In genomic region chr9:27675354-27675753, GRCh38 we compare ENCODE assay signal across 18 cellular contexts.
DNase-seq lines count a peak whose midpoint lies in the region; ATAC-seq, FAIRE-seq and TF ChIP-seq lines count a peak whose summit lies in the region.
"Had no signal": no experiment of that assay in that cellular context is flagged by ENCODE, and none has a peak within 500 bp of the region (broad histone marks: within the 10 kb centered on the region; RNA-seq: fewer than 3 reads in every experiment).

No MANE protein-coding gene starts in this region.

- H3K4ac ChIP-seq in H9 (ENCODE audit: low read depth, low read length): no peak overlapping the region

- no peak overlapping the region for H2AFZ ChIP-seq in H9 (ENCODE audit: low read length)
- peak overlapping the region; percentile 1 for H2AFZ ChIP-seq in hepatocyte
- no peak overlapping the region for H2AFZ ChIP-seq in neural cell (ENCODE audit: low read depth, low read length)

- no peak for ATAC-seq in HG02938 (IDR thresholded peaks at IDR 0.05; ENCODE audit: unreplicated experiment)
- ATAC-seq: GM12878, HepG2 had no signal

- intact Hi-C loops in vagina (cut with DNase I): no loop called here

- H3T11ph ChIP-seq in H9 (ENCODE audit: low read length): no peak overlapping the region

- peaks cover 50 to 53% of the 10 kb centered on the region in 2 experiments for H3K4me1 Mint-ChIP-seq in H9
- H3K4me1 Mint-ChIP-seq: CD4-positive, CD25-positive, alpha-beta regulatory T cell had no signal

- H3K9me3 ChIP-seq in H9 (ENCODE audit: control insufficient read depth, low read depth, low read length) (no peaks in the 10 kb centered on the region), hepatocyte (ENCODE audit: low read depth) (no peaks in the 10 kb centered on the region), neural cell (ENCODE audit: low read length) (no peaks in the 10 kb centered on the region), vagina (no peaks in the 10 kb centered on the region)

- H3K4me2 ChIP-seq in H9 (ENCODE audit: insufficient read depth, insufficient read length, low read length): no peak overlapping the region
- no peak overlapping the region for H3K4me2 ChIP-seq in hepatocyte
- H3K4me2 ChIP-seq in neural cell (ENCODE audit: low read length): no peak overlapping the region
- H3K4me2 ChIP-seq: BLaER1 treated with 17β-estradiol and CSF1 and Interleukin-3, amounts not matched to agents 10 nM and 100 nM had no signal

- TF ChIP-seq RAD21 in neural cell (conservative IDR thresholded peaks at IDR 0.05): no peak

- TF ChIP-seq POLR2A in vagina (IDR thresholded peaks at IDR 0.05): no peak

- no peaks in the 10 kb centered on the region for H3K9me3 Mint-ChIP-seq in H9
- H3K9me3 Mint-ChIP-seq: CD4-positive, CD25-positive, alpha-beta regulatory T cell had no signal

- no peak overlapping the region for H4K91ac ChIP-seq in H9 (ENCODE audit: insufficient read length, low read depth, low read length)

- H3K23me2 ChIP-seq in H9 (ENCODE audit: insufficient read length, low read depth, low read length, poor library complexity, severe bottlenecking): no peaks in the 10 kb centered on the region

- no peak overlapping the region for H3K9ac ChIP-seq in H9 (ENCODE audit: extremely low read depth, insufficient read length, low read length)
- no peak overlapping the region for H3K9ac ChIP-seq in neural cell (ENCODE audit: low read length)
- H3K9ac ChIP-seq: BLaER1 treated with 17β-estradiol and CSF1 and Interleukin-3, amounts not matched to agents 10 nM and 100 nM had no signal

- TF ChIP-seq EP300 in neural cell (conservative IDR thresholded peaks at IDR 0.05; ENCODE audit: poor library complexity, severe bottlenecking): no peak

- H2BK120ac ChIP-seq in H9 (ENCODE audit: low read depth, low read length, poor library complexity, severe bottlenecking): no peak overlapping the region

- H3F3A ChIP-seq in neural cell (ENCODE audit: insufficient read depth, low read length, poor library complexity, severe bottlenecking): no peaks in the 10 kb centered on the region

- no peaks in the 10 kb centered on the region for H3K36me3 Mint-ChIP-seq in H9 (ENCODE audit: insufficient read depth in 1 of 3, low read depth in 3 of 3)
- H3K36me3 Mint-ChIP-seq: CD4-positive, CD25-positive, alpha-beta regulatory T cell had no signal

- H3K23ac ChIP-seq in H9 (ENCODE audit: insufficient read length, low read depth, low read length): no peak overlapping the region

- no peak overlapping the region for H3K4me3 Mint-ChIP-seq in H9
- H3K4me3 Mint-ChIP-seq: CD4-positive, CD25-positive, alpha-beta regulatory T cell; HFFc6 had no signal

- H2BK15ac ChIP-seq in H9 (ENCODE audit: low read depth, low read length): no peak overlapping the region

- H3K79me2 ChIP-seq in H9 (ENCODE audit: insufficient read depth, low read length) (no peaks in the 10 kb centered on the region), hepatocyte (no peaks in the 10 kb centered on the region), neural cell (replicated peaks; ENCODE audit: insufficient read depth, low read length) (no peaks in the 10 kb centered on the region)

- H2AK5ac ChIP-seq in H9 (ENCODE audit: insufficient read length, low read length): no peak overlapping the region

- no peak overlapping the region for H2BK20ac ChIP-seq in H9 (ENCODE audit: low read depth, low read length, poor library complexity, severe bottlenecking)

- FAIRE-seq in urothelium cell line (lab: Jason Lieb, UNC): peak; percentile 55
- FAIRE-seq: GM12878, GM18507, H1, HepG2, HTR-8/SVneo had no signal

- no peak overlapping the region for H4K5ac ChIP-seq in H9 (ENCODE audit: insufficient read length, low read depth, low read length)

- TF ChIP-seq CTCF in H9 (conservative IDR thresholded peaks at IDR 0.05) (no peak), hepatocyte (IDR thresholded peaks at IDR 0.05; ENCODE audit: poor library complexity) (no peak), neural cell (IDR thresholded peaks at IDR 0.05; ENCODE audit: poor library complexity, severe bottlenecking) (no peak), vagina (IDR thresholded peaks at IDR 0.05) (no peak)

- H3K9me2 ChIP-seq in hepatocyte (replicated peaks; ENCODE audit: insufficient read depth) (no peaks in the 10 kb centered on the region), neural cell (ENCODE audit: insufficient read depth, low read length) (no peaks in the 10 kb centered on the region)

- no CpG with 5 or more reads among the region's 6 CpGs for WGBS in H9 (ENCODE audit: extremely low coverage, insufficient read length, low lambda C conversion rate)
- 73% methylated on average over 6 of the region's 6 CpGs for WGBS in hepatocyte (ENCODE audit: low lambda C conversion rate, missing lambda C conversion rate)

- no peak overlapping the region for H3K27ac Mint-ChIP-seq in H9
- H3K27ac Mint-ChIP-seq: CD4-positive, CD25-positive, alpha-beta regulatory T cell; HFFc6 had no signal

- H2BK12ac ChIP-seq in H9 (ENCODE audit: insufficient read length, low read depth, low read length): no peak overlapping the region

- H3K27me3 Mint-ChIP-seq in H9 (ENCODE audit: low read depth): peaks cover 25% of the 10 kb centered on the region
- H3K27me3 Mint-ChIP-seq: CD4-positive, CD25-positive, alpha-beta regulatory T cell had no signal

- no peak overlapping the region for H3K56ac ChIP-seq in H9 (ENCODE audit: insufficient read length, low read depth, low read length)

- no peaks in the 10 kb centered on the region for H3K79me1 ChIP-seq in H9 (ENCODE audit: insufficient read depth, low read depth, low read length, poor library complexity, severe bottlenecking)

- H3K4me3 ChIP-seq in hepatocyte: no peak overlapping the region
- H3K4me3 ChIP-seq in neural cell (ENCODE audit: low read length): no peak overlapping the region
- H3K4me3 ChIP-seq in vagina: no peak overlapping the region
- H3K4me3 ChIP-seq: BLaER1 treated with 17β-estradiol and CSF1 and Interleukin-3, amounts not matched to agents 10 nM and 100 nM; GM12878 had no signal

- H3K27ac ChIP-seq in H9 (ENCODE audit: insufficient read length, low read depth, low read length) (no peak overlapping the region), hepatocyte (peak overlapping the region; percentile 67), neural cell (ENCODE audit: low read length) (peak overlapping the region; percentile 33), vagina (no peak overlapping the region)
- H3K27ac ChIP-seq: BLaER1 treated with 17β-estradiol and CSF1 and Interleukin-3, amounts not matched to agents 10 nM and 100 nM had no signal

- H2BK5ac ChIP-seq in H9 (ENCODE audit: insufficient read length, low read length): no peak overlapping the region

- no peaks in the 10 kb centered on the region for H4K20me1 ChIP-seq in H9 (ENCODE audit: control insufficient read depth, insufficient read depth, insufficient read length)
- H4K20me1 ChIP-seq in hepatocyte (ENCODE audit: insufficient read depth, poor library complexity, severe bottlenecking): no peaks in the 10 kb centered on the region
- no peaks in the 10 kb centered on the region for H4K20me1 ChIP-seq in neural cell (ENCODE audit: insufficient read depth)
- H4K20me1 ChIP-seq: BLaER1 treated with 17β-estradiol and CSF1 and Interleukin-3, amounts not matched to agents 10 nM and 100 nM had no signal

- no peak overlapping the region for H3K14ac ChIP-seq in H9 (ENCODE audit: insufficient read depth, low read length)

- no peak overlapping the region for H3K18ac ChIP-seq in H9 (ENCODE audit: insufficient read length, low read depth, low read length)

- H4K8ac ChIP-seq in H9 (replicated peaks; ENCODE audit: insufficient read length, low read depth, low read length): no peak overlapping the region

- H3K36me3 ChIP-seq in hepatocyte (replicated peaks; ENCODE audit: insufficient read depth, low read depth): no peaks in the 10 kb centered on the region
- no peaks in the 10 kb centered on the region for H3K36me3 ChIP-seq in neural cell (ENCODE audit: insufficient read depth, low read length)
- H3K36me3 ChIP-seq in vagina: no peaks in the 10 kb centered on the region
- H3K36me3 ChIP-seq: BLaER1 treated with 17β-estradiol and CSF1 and Interleukin-3, amounts not matched to agents 10 nM and 100 nM had no signal

- H3K4me1 ChIP-seq in H9 (ENCODE audit: insufficient read depth, low read length): peaks cover 2% of the 10 kb centered on the region; the same call in 1 of the 2 replicates
- H3K4me1 ChIP-seq in hepatocyte (ENCODE audit: insufficient read depth): peaks cover 13% of the 10 kb centered on the region
- H3K4me1 ChIP-seq in vagina: no peaks in the 10 kb centered on the region

- peak; percentile 62 for DNase-seq in H9
- DNase-seq in hepatocyte (ENCODE audit: low spot score): no peak
- DNase-seq in urothelium cell line (ENCODE audit: low spot score): no peak
- no peak for DNase-seq in vagina (ENCODE audit: extremely low spot score in 2 of 2)
- DNase-seq in pons (ENCODE audit: low spot score): no peak
- DNase-seq: ACHN; CD4-positive, CD25-positive, alpha-beta regulatory T cell; DMS 273 treated with DMSO at 0.1 percent for 48 hours; HCEC 1CT; HFFc6 had no signal

- H3K27me3 ChIP-seq in H9 (ENCODE audit: insufficient read depth, low read length) (no peaks in the 10 kb centered on the region), hepatocyte (no peaks in the 10 kb centered on the region), neural cell (ENCODE audit: insufficient read depth, low read depth, low read length) (no peaks in the 10 kb centered on the region), vagina (no peaks in the 10 kb centered on the region)
- H3K27me3 ChIP-seq: BLaER1 treated with 17β-estradiol and CSF1 and Interleukin-3, amounts not matched to agents 10 nM and 100 nM had no signal

TF ChIP-seq in neural cell, 6 proteins besides CTCF, POLR2A, EP300 and RAD21 (continues in another document):
- no peak for TF ChIP-seq POLR2AphosphoS5 (IDR thresholded peaks at IDR 0.05)

Comparison
In these comparisons a context has a peak if more than half of its experiments do, and no peak if none do; other contexts are left out.
1. H3K27ac ChIP-seq: peak in hepatocyte (single experiment) and neural cell (single experiment); none in H9 (single experiment) and vagina (single experiment).